ENCODE assay signal across 1 cellular context in the genomic region with DNA sequence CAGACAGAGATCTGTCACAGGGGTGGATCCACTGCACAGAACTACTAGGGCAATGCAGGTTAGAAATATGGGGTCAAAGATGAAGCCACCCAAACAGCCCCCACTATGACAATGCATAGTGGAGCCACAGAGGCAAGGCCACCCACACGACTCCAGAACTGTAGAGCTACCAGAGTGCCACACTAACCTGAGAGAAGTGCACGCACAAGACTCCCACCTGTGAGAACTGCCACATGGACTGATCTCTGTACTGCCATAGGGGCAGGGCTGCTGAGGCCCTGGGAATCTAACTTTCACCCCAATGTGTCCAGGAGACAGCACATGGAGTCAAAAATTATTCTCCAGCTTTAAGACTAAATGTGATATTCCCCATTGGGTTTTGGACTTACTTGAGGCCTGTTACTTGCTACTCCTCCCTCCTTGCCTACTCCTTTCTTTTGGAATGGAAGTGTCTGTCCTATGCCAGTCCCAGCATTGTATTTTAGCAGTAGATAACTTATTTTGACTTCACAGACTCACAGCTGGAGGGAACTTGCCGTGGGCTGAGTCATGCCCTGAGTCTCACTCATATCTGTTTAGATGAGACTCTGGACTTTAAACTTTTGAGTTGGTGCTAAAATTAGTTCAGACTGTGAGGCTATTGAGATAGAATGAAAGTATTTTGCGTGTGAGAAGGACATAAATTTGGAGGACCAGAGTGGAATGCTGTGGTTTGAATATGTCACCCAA.
TF ChIP-seq lines count a peak whose summit lies in the region.

No MANE protein-coding gene starts in this region.

TF ChIP-seq in K562, 482 proteins besides CTCF, POLR2A, EP300 and RAD21 (continued from another document and continues in another):
- TF ChIP-seq, protein P1, sequence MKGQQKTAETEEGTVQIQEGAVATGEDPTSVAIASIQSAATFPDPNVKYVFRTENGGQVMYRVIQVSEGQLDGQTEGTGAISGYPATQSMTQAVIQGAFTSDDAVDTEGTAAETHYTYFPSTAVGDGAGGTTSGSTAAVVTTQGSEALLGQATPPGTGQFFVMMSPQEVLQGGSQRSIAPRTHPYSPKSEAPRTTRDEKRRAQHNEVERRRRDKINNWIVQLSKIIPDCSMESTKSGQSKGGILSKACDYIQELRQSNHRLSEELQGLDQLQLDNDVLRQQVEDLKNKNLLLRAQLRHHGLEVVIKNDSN (CRISPR knock-in tag; IDR thresholded peaks at IDR 0.05): no peak
- TF ChIP-seq LEF1 (IDR thresholded peaks at IDR 0.05) (no peak), MLX (CRISPR knock-in tag; conservative IDR thresholded peaks at IDR 0.05) (no peak), MEF2D (tag; conservative IDR thresholded peaks at IDR 0.05; ENCODE audit: low read depth) (peak; percentile 87), ZNF707 (CRISPR knock-in tag; conservative IDR thresholded peaks at IDR 0.05) (no peak), POLR3A (IDR thresholded peaks at IDR 0.05; ENCODE audit: borderline replicate concordance, extremely low read depth, insufficient read depth, insufficient read length) (no peak), RBM15 (IDR thresholded peaks at IDR 0.05; ENCODE audit: insufficient read depth, low read length) (no peak), ZNF23 (CRISPR knock-in tag; IDR thresholded peaks at IDR 0.05) (no peak), ZNF197 (CRISPR knock-in tag; IDR thresholded peaks at IDR 0.05; ENCODE audit: low read depth) (no peak; the same call in 1 of the 2 replicates), HDAC6 (IDR thresholded peaks at IDR 0.05; ENCODE audit: low read depth, low read length) (no peak), PURB (CRISPR knock-in tag; IDR thresholded peaks at IDR 0.05; ENCODE audit: low read depth) (no peak), GTF2E2 (tag; IDR thresholded peaks at IDR 0.05) (no peak; the same call in 1 of the 2 replicates), HMG20B (CRISPR knock-in tag; IDR thresholded peaks at IDR 0.05) (no peak), RBBP5 (IDR thresholded peaks at IDR 0.05; ENCODE audit: borderline replicate concordance, insufficient read depth, low read length, poor library complexity, severe bottlenecking) (no peak), BCLAF1 (IDR thresholded peaks at IDR 0.05; ENCODE audit: borderline replicate concordance in 1 of 2, control insufficient read depth in 1 of 2, low read depth in 2 of 2, low read length in 1 of 2) (no peak), HNRNPLL (IDR thresholded peaks at IDR 0.05; ENCODE audit: low read depth, low read length, poor library complexity, severe bottlenecking) (no peak), HNRNPUL1 (IDR thresholded peaks at IDR 0.05; ENCODE audit: low read length) (no peak), NFE2 (IDR thresholded peaks at IDR 0.05; ENCODE audit: low read depth) (peak; percentile 93), CHCHD3 (CRISPR knock-in tag; IDR thresholded peaks at IDR 0.05) (no peak), ERF (CRISPR knock-in tag; IDR thresholded peaks at IDR 0.05) (no peak), CHD2 (IDR thresholded peaks at IDR 0.05; ENCODE audit: low read depth, low read length) (no peak), FOXJ2 (tag; IDR thresholded peaks at IDR 0.05) (no peak), ZBTB2 (IDR thresholded peaks at IDR 0.05) (no peak), MAFF (IDR thresholded peaks at IDR 0.05; ENCODE audit: low read length) (peak; percentile 66; the same call in 1 of the 2 replicates), SREBF2 (CRISPR knock-in tag; IDR thresholded peaks at IDR 0.05) (no peak), TAF1 (IDR thresholded peaks at IDR 0.05; ENCODE audit: control insufficient read depth, extremely low read depth, insufficient read depth, low read length, severe bottlenecking) (peak; percentile 27), TBP (optimal IDR thresholded peaks at IDR 0.05; ENCODE audit: low read depth, low read length) (no peak), ZNF77 (CRISPR knock-in tag; IDR thresholded peaks at IDR 0.05) (no peak)
- TF ChIP-seq, protein P2, sequence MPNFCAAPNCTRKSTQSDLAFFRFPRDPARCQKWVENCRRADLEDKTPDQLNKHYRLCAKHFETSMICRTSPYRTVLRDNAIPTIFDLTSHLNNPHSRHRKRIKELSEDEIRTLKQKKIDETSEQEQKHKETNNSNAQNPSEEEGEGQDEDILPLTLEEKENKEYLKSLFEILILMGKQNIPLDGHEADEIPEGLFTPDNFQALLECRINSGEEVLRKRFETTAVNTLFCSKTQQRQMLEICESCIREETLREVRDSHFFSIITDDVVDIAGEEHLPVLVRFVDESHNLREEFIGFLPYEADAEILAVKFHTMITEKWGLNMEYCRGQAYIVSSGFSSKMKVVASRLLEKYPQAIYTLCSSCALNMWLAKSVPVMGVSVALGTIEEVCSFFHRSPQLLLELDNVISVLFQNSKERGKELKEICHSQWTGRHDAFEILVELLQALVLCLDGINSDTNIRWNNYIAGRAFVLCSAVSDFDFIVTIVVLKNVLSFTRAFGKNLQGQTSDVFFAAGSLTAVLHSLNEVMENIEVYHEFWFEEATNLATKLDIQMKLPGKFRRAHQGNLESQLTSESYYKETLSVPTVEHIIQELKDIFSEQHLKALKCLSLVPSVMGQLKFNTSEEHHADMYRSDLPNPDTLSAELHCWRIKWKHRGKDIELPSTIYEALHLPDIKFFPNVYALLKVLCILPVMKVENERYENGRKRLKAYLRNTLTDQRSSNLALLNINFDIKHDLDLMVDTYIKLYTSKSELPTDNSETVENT (CRISPR knock-in tag; IDR thresholded peaks at IDR 0.05): no peak
- TF ChIP-seq, protein P3, sequence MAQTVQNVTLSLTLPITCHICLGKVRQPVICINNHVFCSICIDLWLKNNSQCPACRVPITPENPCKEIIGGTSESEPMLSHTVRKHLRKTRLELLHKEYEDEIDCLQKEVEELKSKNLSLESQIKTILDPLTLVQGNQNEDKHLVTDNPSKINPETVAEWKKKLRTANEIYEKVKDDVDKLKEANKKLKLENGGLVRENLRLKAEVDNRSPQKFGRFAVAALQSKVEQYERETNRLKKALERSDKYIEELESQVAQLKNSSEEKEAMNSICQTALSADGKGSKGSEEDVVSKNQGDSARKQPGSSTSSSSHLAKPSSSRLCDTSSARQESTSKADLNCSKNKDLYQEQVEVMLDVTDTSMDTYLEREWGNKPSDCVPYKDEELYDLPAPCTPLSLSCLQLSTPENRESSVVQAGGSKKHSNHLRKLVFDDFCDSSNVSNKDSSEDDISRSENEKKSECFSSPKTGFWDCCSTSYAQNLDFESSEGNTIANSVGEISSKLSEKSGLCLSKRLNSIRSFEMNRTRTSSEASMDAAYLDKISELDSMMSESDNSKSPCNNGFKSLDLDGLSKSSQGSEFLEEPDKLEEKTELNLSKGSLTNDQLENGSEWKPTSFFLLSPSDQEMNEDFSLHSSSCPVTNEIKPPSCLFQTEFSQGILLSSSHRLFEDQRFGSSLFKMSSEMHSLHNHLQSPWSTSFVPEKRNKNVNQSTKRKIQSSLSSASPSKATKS (CRISPR knock-in tag; IDR thresholded peaks at IDR 0.05): no peak
- TF ChIP-seq, protein P4, sequence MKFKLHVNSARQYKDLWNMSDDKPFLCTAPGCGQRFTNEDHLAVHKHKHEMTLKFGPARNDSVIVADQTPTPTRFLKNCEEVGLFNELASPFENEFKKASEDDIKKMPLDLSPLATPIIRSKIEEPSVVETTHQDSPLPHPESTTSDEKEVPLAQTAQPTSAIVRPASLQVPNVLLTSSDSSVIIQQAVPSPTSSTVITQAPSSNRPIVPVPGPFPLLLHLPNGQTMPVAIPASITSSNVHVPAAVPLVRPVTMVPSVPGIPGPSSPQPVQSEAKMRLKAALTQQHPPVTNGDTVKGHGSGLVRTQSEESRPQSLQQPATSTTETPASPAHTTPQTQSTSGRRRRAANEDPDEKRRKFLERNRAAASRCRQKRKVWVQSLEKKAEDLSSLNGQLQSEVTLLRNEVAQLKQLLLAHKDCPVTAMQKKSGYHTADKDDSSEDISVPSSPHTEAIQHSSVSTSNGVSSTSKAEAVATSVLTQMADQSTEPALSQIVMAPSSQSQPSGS (CRISPR knock-in tag; IDR thresholded peaks at IDR 0.05): no peak
- TF ChIP-seq, protein P5, sequence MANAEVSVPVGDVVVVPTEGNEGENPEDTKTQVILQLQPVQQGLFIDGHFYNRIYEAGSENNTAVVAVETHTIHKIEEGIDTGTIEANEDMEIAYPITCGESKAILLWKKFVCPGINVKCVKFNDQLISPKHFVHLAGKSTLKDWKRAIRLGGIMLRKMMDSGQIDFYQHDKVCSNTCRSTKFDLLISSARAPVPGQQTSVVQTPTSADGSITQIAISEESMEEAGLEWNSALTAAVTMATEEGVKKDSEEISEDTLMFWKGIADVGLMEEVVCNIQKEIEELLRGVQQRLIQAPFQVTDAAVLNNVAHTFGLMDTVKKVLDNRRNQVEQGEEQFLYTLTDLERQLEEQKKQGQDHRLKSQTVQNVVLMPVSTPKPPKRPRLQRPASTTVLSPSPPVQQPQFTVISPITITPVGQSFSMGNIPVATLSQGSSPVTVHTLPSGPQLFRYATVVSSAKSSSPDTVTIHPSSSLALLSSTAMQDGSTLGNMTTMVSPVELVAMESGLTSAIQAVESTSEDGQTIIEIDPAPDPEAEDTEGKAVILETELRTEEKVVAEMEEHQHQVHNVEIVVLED (CRISPR knock-in tag; IDR thresholded peaks at IDR 0.05): no peak
- TF ChIP-seq, protein P6, sequence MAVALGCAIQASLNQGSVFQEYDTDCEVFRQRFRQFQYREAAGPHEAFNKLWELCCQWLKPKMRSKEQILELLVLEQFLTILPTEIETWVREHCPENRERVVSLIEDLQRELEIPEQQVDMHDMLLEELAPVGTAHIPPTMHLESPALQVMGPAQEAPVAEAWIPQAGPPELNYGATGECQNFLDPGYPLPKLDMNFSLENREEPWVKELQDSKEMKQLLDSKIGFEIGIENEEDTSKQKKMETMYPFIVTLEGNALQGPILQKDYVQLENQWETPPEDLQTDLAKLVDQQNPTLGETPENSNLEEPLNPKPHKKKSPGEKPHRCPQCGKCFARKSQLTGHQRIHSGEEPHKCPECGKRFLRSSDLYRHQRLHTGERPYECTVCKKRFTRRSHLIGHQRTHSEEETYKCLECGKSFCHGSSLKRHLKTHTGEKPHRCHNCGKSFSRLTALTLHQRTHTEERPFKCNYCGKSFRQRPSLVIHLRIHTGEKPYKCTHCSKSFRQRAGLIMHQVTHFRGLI (CRISPR knock-in tag; IDR thresholded peaks at IDR 0.05): no peak
- TF ChIP-seq, protein P7, sequence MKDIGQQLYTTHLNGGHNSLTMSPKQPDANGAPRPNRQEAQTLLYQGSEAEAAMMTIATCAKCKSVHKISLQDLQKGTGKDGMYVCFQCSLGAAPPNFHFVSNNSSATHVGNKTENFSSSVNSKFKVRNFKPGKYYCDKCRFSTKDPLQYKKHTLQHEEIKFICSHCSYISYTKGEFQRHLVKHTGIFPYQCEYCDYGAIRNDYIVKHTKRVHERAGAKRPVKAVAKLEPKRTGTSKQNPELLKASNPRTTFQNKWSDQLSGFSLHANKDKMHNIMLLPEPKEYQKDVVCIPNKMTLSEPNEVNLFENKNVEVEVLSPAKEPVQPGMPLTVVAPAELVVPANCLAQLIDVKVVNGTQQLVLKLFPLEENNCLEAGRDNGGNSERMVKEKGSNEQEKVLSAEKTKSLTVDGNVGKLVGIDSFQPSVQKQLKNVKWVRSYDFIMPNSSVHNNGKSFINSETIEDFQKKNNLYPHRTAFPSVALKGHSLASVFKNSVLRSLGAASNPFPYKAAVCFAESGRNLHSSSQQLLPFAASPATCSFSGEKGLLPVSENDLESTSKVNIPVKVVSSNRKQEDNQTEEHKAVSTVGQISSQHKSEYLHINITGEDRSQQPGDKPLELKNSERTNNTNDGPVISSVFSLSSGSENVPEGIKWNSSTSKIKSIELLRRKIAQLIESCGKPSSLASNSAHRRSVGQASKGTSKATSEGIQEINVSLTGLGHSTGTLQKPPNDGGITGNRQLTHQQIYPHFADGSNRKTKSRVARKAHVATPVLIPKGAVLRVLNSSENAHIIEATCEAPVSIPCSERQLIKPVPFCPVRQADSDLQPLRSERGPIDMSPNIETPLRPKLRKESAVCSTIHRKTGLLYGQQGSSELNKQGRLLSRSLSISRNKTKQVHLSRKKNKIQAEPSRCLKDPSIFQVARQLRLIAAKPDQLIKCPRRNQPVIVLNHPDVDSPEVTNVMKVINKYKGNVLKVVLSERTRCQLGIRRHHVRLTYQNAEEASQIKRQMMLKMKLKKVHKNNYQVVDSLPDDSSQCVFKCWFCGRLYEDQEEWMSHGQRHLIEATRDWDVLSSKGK (CRISPR knock-in tag; IDR thresholded peaks at IDR 0.05): no peak
- TF ChIP-seq, protein P8, sequence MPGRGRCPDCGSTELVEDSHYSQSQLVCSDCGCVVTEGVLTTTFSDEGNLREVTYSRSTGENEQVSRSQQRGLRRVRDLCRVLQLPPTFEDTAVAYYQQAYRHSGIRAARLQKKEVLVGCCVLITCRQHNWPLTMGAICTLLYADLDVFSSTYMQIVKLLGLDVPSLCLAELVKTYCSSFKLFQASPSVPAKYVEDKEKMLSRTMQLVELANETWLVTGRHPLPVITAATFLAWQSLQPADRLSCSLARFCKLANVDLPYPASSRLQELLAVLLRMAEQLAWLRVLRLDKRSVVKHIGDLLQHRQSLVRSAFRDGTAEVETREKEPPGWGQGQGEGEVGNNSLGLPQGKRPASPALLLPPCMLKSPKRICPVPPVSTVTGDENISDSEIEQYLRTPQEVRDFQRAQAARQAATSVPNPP (IDR thresholded peaks at IDR 0.05; ENCODE audit: borderline replicate concordance, insufficient read depth, insufficient read length): no peak
